13 cellular contexts compared by ENCODE assay signal in the genomic region with DNA sequence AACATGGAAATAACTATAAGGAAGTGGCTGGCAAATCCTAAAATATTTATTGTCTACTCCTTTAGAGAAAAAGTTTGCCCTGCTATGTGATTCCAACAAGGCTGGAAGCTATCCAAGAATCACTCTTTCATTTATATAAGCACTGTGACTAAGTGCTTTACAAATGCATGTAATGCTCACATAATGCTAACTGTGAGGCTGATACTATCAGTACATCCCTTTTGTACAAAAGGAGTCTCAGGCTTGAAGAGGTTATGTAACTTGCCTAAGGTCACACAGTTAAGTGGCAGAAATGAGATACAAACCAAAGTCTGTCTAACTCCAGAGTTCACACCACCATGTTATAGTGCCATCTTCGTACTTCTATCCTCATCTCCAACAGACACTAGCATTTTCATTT. TPM values are rescaled to one million over a fixed set of nuclear protein-coding genes. Genes with fewer than 3 reads are reported as not detected.
DNase-seq lines count a peak whose midpoint lies in the region; ATAC-seq and TF ChIP-seq lines count a peak whose summit lies in the region.
"Had no signal": no experiment of that assay in that cellular context is flagged by ENCODE, and none has a peak within 500 bp of the region (broad histone marks: within the 10 kb centered on the region; RNA-seq: fewer than 3 reads in every experiment).

No MANE protein-coding gene starts in this region.

- H3K9me3 ChIP-seq in osteoblast (ENCODE audit: low read depth, low read length): no peaks in the 10 kb centered on the region
- H3K9me3 ChIP-seq: adrenal gland, right atrium auricular region had no signal

- DNase-seq in Daoy (ENCODE audit: low read depth) (peak; percentile 54), NCI-H226 (peak; percentile 67), choroid plexus epithelial cell (ENCODE audit: low read depth) (peak; percentile 94), osteoblast (ENCODE audit: insufficient read length, low spot score, missing footprints) (peak; percentile 25), hippocampal formation (lab: John Stamatoyannopoulos, UW) (no peak), inferior parietal cortex (ENCODE audit: extremely low spot score) (no peak), GOT3 (lab: John Stamatoyannopoulos, UW) (no peak)
- DNase-seq: adrenal gland, H9, mesendoderm, T-helper 9 cell had no signal

- ATAC-seq in HG03378 (IDR thresholded peaks at IDR 0.05; ENCODE audit: unreplicated experiment): no peak

- H3K4me1 ChIP-seq in osteoblast (ENCODE audit: insufficient read depth, low read length): peaks cover 17% of the 10 kb centered on the region
- H3K4me1 ChIP-seq: adrenal gland, right atrium auricular region had no signal

- peaks cover 37% of the 10 kb centered on the region for H3K36me3 ChIP-seq in osteoblast (ENCODE audit: insufficient read depth, low read length)

- no peaks in the 10 kb centered on the region for H3K79me2 ChIP-seq in osteoblast (ENCODE audit: insufficient read depth, low read length)

- peak overlapping the region; percentile 21 for H3K4me2 ChIP-seq in osteoblast (ENCODE audit: insufficient read depth, low read length)

- no peak overlapping the region for H2AFZ ChIP-seq in osteoblast (ENCODE audit: low read length)

- peak overlapping the region; percentile 4 for H3K27ac ChIP-seq in osteoblast (ENCODE audit: low read depth, low read length)
- H3K27ac ChIP-seq: adrenal gland, right atrium auricular region had no signal

- no peaks in the 10 kb centered on the region for H4K20me1 ChIP-seq in osteoblast (ENCODE audit: insufficient read depth, low read length)

- H3K4me3 ChIP-seq in choroid plexus epithelial cell (ENCODE audit: low read depth, low read length) (no peak overlapping the region), osteoblast (ENCODE audit: insufficient read depth, low read length) (no peak overlapping the region)
- H3K4me3 ChIP-seq: adrenal gland, right atrium auricular region had no signal

- TF ChIP-seq CTCF in choroid plexus epithelial cell (conservative IDR thresholded peaks at IDR 0.05; ENCODE audit: low read depth, low read length): no peak
- no peak for TF ChIP-seq CTCF in osteoblast (IDR thresholded peaks at IDR 0.05; ENCODE audit: extremely low read depth, low read depth, low read length)

- H3K27me3 ChIP-seq in osteoblast (ENCODE audit: insufficient read depth, low read length): no peaks in the 10 kb centered on the region
- H3K27me3 ChIP-seq: adrenal gland, right atrium auricular region had no signal

RNA-seq across cellular contexts. Expression of a gene that starts 17.0 kb away (rescaled TPM):
- 83.4 and 84.9 TPM in 2 replicates for total RNA-seq in Daoy (2014; rRNA removed; shearing (Covaris generic))
- total RNA-seq in osteoblast: 33.7 and 36.5 TPM in 2 replicates

Comparison
In these comparisons a context has a peak if more than half of its experiments do, and no peak if none do; other contexts are left out.
1. DNase-seq: peak in Daoy (single experiment), NCI-H226 (single experiment), choroid plexus epithelial cell (single experiment) and osteoblast (single experiment); none in hippocampal formation (0 of 2), inferior parietal cortex (single experiment) and GOT3 (single experiment).